ENCODE assay signal across 23 cellular contexts in the genomic region with DNA sequence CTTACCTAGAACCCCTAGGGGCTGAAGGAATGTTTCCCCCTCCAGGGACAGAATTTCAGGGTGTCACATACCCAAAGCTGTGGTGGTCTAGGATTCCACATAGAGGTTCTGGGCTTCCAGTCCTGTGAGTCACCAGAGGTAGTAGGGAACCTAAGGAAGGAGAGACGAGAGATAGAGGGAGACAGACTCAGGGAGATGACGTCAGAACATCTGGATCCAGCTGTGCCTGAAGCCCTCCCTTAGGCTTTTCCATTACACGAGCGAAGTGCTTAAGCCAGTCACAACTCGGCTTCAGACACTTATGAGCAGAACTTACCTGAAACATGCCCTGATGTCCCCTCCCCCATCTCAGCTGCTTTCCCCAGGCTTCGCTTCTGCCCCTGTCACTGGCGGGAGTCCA. TPM values are rescaled to one million over a fixed set of nuclear protein-coding genes. Genes with fewer than 3 reads are reported as not detected.
"Had no signal": no experiment of that assay in that cellular context is flagged by ENCODE, and none has a peak within 500 bp of the region (broad histone marks: within the 10 kb centered on the region; RNA-seq: fewer than 3 reads in every experiment).

No MANE protein-coding gene starts in this region.

- H3K9me3 ChIP-seq: colonic mucosa, esophagus squamous epithelium, gastroesophageal sphincter, sigmoid colon had no signal

- H3K4me1 ChIP-seq: colonic mucosa had no signal

- H2AFZ ChIP-seq: hepatocyte had no signal

- H3K4me2 ChIP-seq: hepatocyte had no signal

- DNase-seq: colonic mucosa; dermis blood vessel endothelial cell; esophagus squamous epithelium; foreskin fibroblast; glutamatergic neuron; left colon; left ventricle myocardium superior; naive thymus-derived CD4-positive, alpha-beta T cell; sigmoid colon; stimulated activated CD4-positive, alpha-beta T cell treated with anti-CD3 and anti-CD28 coated beads, Interleukin-2, amount 100 ng/mL, for 24 hours had no signal

- H3K27ac ChIP-seq: colonic mucosa, esophagus squamous epithelium, gastroesophageal sphincter, hepatocyte, sigmoid colon, skin epidermis had no signal

- H3K36me3 ChIP-seq: colonic mucosa, esophagus squamous epithelium, gastroesophageal sphincter, sigmoid colon had no signal

- H3K79me2 ChIP-seq: hepatocyte had no signal

- H3K4me3 ChIP-seq: colonic mucosa, esophagus squamous epithelium, gastroesophageal sphincter, hepatocyte, lung, sigmoid colon, skin epidermis had no signal

- H3K27me3 ChIP-seq: colonic mucosa, esophagus squamous epithelium, gastroesophageal sphincter, hepatocyte, sigmoid colon had no signal

RNA-seq across cellular contexts. Expression of a gene that starts 37.7 kb away (rescaled TPM):
- total RNA-seq: cerebellum; colonic mucosa; dermis blood vessel endothelial cell; epithelial cell of proximal tubule; esophagus squamous epithelium; gastroesophageal sphincter; hepatocyte; kidney epithelial cell; left colon; left ventricle myocardium superior; lung; mesenteric fat pad; mononuclear cell; naive thymus-derived CD4-positive, alpha-beta T cell; neural crest cell; osteocyte; pulmonary artery endothelial cell; sigmoid colon had no signal
- polyA plus RNA-seq: hepatocyte; lung; naive thymus-derived CD4-positive, alpha-beta T cell; sigmoid colon; thymus had no signal

RNA-seq across cellular contexts. Expression of a gene that starts 53.4 kb away (rescaled TPM):
- polyA plus RNA-seq: naive thymus-derived CD4-positive, alpha-beta T cell had no signal

RNA-seq across cellular contexts. Expression of a gene that starts 55.1 kb away (rescaled TPM):
- total RNA-seq: cerebellum; colonic mucosa; dermis blood vessel endothelial cell; epithelial cell of proximal tubule; esophagus squamous epithelium; gastroesophageal sphincter; hepatocyte; kidney epithelial cell; left colon; left ventricle myocardium superior; lung; mesenteric fat pad; mononuclear cell; naive thymus-derived CD4-positive, alpha-beta T cell; neural crest cell; osteocyte; pulmonary artery endothelial cell; sigmoid colon had no signal
- polyA plus RNA-seq: naive thymus-derived CD4-positive, alpha-beta T cell had no signal
